ENCODE assay signal across 3 cellular contexts in the genomic region with DNA sequence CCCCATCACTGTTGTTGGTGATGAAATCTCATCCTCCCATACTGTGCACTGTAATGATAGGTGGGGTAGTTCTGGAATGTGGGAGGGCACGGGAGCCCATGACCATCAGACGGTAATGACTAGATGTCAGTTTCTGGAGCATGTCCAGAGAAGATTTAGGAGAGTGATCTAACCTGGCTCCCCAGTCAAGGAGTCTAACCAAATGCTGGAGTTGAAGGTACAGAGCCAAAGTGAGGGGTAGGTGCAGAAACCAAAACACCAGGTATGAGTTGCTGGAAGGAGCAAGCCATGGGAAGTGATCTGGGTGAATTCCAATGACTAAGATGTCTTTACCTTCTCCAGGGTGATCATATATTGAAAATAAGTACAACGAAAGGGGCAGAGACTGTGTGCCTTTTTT.
TF ChIP-seq lines count a peak whose summit lies in the region.

No MANE protein-coding gene starts in this region.

TF ChIP-seq in SK-N-SH, 30 proteins besides CTCF, POLR2A, EP300 and RAD21:
- TF ChIP-seq, protein P1, sequence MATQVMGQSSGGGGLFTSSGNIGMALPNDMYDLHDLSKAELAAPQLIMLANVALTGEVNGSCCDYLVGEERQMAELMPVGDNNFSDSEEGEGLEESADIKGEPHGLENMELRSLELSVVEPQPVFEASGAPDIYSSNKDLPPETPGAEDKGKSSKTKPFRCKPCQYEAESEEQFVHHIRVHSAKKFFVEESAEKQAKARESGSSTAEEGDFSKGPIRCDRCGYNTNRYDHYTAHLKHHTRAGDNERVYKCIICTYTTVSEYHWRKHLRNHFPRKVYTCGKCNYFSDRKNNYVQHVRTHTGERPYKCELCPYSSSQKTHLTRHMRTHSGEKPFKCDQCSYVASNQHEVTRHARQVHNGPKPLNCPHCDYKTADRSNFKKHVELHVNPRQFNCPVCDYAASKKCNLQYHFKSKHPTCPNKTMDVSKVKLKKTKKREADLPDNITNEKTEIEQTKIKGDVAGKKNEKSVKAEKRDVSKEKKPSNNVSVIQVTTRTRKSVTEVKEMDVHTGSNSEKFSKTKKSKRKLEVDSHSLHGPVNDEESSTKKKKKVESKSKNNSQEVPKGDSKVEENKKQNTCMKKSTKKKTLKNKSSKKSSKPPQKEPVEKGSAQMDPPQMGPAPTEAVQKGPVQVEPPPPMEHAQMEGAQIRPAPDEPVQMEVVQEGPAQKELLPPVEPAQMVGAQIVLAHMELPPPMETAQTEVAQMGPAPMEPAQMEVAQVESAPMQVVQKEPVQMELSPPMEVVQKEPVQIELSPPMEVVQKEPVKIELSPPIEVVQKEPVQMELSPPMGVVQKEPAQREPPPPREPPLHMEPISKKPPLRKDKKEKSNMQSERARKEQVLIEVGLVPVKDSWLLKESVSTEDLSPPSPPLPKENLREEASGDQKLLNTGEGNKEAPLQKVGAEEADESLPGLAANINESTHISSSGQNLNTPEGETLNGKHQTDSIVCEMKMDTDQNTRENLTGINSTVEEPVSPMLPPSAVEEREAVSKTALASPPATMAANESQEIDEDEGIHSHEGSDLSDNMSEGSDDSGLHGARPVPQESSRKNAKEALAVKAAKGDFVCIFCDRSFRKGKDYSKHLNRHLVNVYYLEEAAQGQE (IDR thresholded peaks at IDR 0.05; ENCODE audit: low read depth, low read length) = no peak
- TF ChIP-seq GABPA (IDR thresholded peaks at IDR 0.05; ENCODE audit: low read depth) (no peak), TCF12 (IDR thresholded peaks at IDR 0.05) (no peak), MXI1 (IDR thresholded peaks at IDR 0.05; ENCODE audit: low read depth, low read length) (no peak), FOXJ3 (CRISPR knock-in tag; IDR thresholded peaks at IDR 0.05) (no peak), RCOR1 (IDR thresholded peaks at IDR 0.05; ENCODE audit: low read length) (no peak), GATA2 (CRISPR knock-in tag; IDR thresholded peaks at IDR 0.05) (no peak), NFIC (IDR thresholded peaks at IDR 0.05; ENCODE audit: borderline replicate concordance) (no peak), POLR2AphosphoS5 (IDR thresholded peaks at IDR 0.05; ENCODE audit: low read depth, low read length) (no peak), USF2 (IDR thresholded peaks at IDR 0.05; ENCODE audit: borderline replicate concordance, low read depth, low read length) (no peak)
- TF ChIP-seq, protein P2, sequence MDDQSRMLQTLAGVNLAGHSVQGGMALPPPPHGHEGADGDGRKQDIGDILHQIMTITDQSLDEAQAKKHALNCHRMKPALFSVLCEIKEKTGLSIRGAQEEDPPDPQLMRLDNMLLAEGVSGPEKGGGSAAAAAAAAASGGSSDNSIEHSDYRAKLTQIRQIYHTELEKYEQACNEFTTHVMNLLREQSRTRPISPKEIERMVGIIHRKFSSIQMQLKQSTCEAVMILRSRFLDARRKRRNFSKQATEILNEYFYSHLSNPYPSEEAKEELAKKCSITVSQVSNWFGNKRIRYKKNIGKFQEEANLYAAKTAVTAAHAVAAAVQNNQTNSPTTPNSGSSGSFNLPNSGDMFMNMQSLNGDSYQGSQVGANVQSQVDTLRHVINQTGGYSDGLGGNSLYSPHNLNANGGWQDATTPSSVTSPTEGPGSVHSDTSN (IDR thresholded peaks at IDR 0.05) = no peak

TF ChIP-seq in SK-N-SH treated with all-trans-retinoic acid at 6 μM for 48 hours, 23 proteins besides CTCF, POLR2A, EP300 and RAD21 (continues in another document):
- TF ChIP-seq, protein P3, sequence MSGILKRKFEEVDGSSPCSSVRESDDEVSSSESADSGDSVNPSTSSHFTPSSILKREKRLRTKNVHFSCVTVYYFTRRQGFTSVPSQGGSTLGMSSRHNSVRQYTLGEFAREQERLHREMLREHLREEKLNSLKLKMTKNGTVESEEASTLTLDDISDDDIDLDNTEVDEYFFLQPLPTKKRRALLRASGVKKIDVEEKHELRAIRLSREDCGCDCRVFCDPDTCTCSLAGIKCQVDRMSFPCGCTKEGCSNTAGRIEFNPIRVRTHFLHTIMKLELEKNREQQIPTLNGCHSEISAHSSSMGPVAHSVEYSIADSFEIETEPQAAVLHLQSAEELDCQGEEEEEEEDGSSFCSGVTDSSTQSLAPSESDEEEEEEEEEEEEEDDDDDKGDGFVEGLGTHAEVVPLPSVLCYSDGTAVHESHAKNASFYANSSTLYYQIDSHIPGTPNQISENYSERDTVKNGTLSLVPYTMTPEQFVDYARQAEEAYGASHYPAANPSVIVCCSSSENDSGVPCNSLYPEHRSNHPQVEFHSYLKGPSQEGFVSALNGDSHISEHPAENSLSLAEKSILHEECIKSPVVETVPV (CRISPR knock-in tag; IDR thresholded peaks at IDR 0.05) = no peak
- TF ChIP-seq, protein P4, sequence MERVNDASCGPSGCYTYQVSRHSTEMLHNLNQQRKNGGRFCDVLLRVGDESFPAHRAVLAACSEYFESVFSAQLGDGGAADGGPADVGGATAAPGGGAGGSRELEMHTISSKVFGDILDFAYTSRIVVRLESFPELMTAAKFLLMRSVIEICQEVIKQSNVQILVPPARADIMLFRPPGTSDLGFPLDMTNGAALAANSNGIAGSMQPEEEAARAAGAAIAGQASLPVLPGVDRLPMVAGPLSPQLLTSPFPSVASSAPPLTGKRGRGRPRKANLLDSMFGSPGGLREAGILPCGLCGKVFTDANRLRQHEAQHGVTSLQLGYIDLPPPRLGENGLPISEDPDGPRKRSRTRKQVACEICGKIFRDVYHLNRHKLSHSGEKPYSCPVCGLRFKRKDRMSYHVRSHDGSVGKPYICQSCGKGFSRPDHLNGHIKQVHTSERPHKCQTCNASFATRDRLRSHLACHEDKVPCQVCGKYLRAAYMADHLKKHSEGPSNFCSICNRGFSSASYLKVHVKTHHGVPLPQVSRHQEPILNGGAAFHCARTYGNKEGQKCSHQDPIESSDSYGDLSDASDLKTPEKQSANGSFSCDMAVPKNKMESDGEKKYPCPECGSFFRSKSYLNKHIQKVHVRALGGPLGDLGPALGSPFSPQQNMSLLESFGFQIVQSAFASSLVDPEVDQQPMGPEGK (CRISPR knock-in tag; IDR thresholded peaks at IDR 0.05; ENCODE audit: borderline replicate concordance) = no peak
- TF ChIP-seq TCF4 (CRISPR knock-in tag; IDR thresholded peaks at IDR 0.05; ENCODE audit: borderline replicate concordance) (no peak), PPARA (CRISPR knock-in tag; IDR thresholded peaks at IDR 0.05; ENCODE audit: borderline replicate concordance) (no peak), BACH2 (CRISPR knock-in tag; IDR thresholded peaks at IDR 0.05; ENCODE audit: borderline replicate concordance) (no peak), OSR1 (CRISPR knock-in tag; IDR thresholded peaks at IDR 0.05) (no peak), GLIS3 (CRISPR knock-in tag; IDR thresholded peaks at IDR 0.05) (no peak), CSDC2 (CRISPR knock-in tag; IDR thresholded peaks at IDR 0.05) (no peak), SNAI2 (CRISPR knock-in tag; IDR thresholded peaks at IDR 0.05) (no peak), ZNF565 (CRISPR knock-in tag; conservative IDR thresholded peaks at IDR 0.05; ENCODE audit: low read depth) (no peak), TSHZ2 (CRISPR knock-in tag; IDR thresholded peaks at IDR 0.05) (no peak)
- TF ChIP-seq, protein P5, sequence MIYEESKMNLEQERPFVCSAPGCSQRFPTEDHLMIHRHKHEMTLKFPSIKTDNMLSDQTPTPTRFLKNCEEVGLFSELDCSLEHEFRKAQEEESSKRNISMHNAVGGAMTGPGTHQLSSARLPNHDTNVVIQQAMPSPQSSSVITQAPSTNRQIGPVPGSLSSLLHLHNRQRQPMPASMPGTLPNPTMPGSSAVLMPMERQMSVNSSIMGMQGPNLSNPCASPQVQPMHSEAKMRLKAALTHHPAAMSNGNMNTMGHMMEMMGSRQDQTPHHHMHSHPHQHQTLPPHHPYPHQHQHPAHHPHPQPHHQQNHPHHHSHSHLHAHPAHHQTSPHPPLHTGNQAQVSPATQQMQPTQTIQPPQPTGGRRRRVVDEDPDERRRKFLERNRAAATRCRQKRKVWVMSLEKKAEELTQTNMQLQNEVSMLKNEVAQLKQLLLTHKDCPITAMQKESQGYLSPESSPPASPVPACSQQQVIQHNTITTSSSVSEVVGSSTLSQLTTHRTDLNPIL (CRISPR knock-in tag; IDR thresholded peaks at IDR 0.05; ENCODE audit: low read depth) = no peak

TF ChIP-seq in IMR-90, 13 proteins besides CTCF, POLR2A, EP300 and RAD21:
- no peak for TF ChIP-seq CHD1 (IDR thresholded peaks at IDR 0.05; ENCODE audit: low read depth, low read length)
- no peak for TF ChIP-seq RFX5 (IDR thresholded peaks at IDR 0.05; ENCODE audit: low read depth, low read length)
- TF ChIP-seq, protein P6, sequence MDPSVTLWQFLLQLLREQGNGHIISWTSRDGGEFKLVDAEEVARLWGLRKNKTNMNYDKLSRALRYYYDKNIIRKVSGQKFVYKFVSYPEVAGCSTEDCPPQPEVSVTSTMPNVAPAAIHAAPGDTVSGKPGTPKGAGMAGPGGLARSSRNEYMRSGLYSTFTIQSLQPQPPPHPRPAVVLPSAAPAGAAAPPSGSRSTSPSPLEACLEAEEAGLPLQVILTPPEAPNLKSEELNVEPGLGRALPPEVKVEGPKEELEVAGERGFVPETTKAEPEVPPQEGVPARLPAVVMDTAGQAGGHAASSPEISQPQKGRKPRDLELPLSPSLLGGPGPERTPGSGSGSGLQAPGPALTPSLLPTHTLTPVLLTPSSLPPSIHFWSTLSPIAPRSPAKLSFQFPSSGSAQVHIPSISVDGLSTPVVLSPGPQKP (IDR thresholded peaks at IDR 0.05; ENCODE audit: borderline replicate concordance, low read depth, low read length) = no peak
- TF ChIP-seq MAZ (IDR thresholded peaks at IDR 0.05; ENCODE audit: borderline replicate concordance, low read depth, low read length) = no peak
- no peak for TF ChIP-seq USF2 (IDR thresholded peaks at IDR 0.05; ENCODE audit: low read depth, low read length)
- TF ChIP-seq MAFK (IDR thresholded peaks at IDR 0.05; ENCODE audit: low read depth, low read length) = no peak
- no peak for TF ChIP-seq SMC3 (IDR thresholded peaks at IDR 0.05; ENCODE audit: low read depth, low read length)
- no peak for TF ChIP-seq NFE2L2 (IDR thresholded peaks at IDR 0.05; ENCODE audit: low read depth, low read length)
- no peak for TF ChIP-seq BHLHE40 (IDR thresholded peaks at IDR 0.05; ENCODE audit: low read depth, low read length)
- no peak for TF ChIP-seq MXI1 (IDR thresholded peaks at IDR 0.05; ENCODE audit: borderline replicate concordance, low read depth, low read length)
- no peak for TF ChIP-seq CEBPB (IDR thresholded peaks at IDR 0.05; ENCODE audit: low read depth, low read length)
- TF ChIP-seq RCOR1 (IDR thresholded peaks at IDR 0.05; ENCODE audit: insufficient replicate concordance, low read length) = no peak
- no peak for TF ChIP-seq FOS (IDR thresholded peaks at IDR 0.05; ENCODE audit: low read depth, low read length)
TF ChIP-seq in IMR-90: peak in this region for 0.
